Comparison of ENCODE assay signal across 20 cellular contexts in genomic region chr18:40852406-40852805, GRCh38.
"Had no signal": no experiment of that assay in that cellular context is flagged by ENCODE, and none has a peak within 500 bp of the region (broad histone marks: within the 10 kb centered on the region; RNA-seq: fewer than 3 reads in every experiment).

No MANE protein-coding gene starts in this region.

- H3K9me3 ChIP-seq: adrenal gland, colonic mucosa, esophagus squamous epithelium, right atrium auricular region, thyroid gland had no signal

- H3K4me1 ChIP-seq: adrenal gland, colonic mucosa, esophagus squamous epithelium, right atrium auricular region had no signal

- DNase-seq: activated CD4-positive, alpha-beta memory T cell treated with anti-CD3 and anti-CD28 coated beads for 36 hours; activated CD4-positive, alpha-beta T cell treated with anti-CD3 and anti-CD28 coated beads for 36 hours; activated CD8-positive, alpha-beta memory T cell treated with anti-CD3 and anti-CD28 coated beads, Interleukin-2, amount 10 ng/mL, durations not matched to agents 7 days and 5 days; activated naive CD4-positive, alpha-beta T cell treated with anti-CD3 and anti-CD28 coated beads, Interleukin-2, amount 50 U/mL, for 16 hours; activated T-cell treated with anti-CD3 and anti-CD28 coated beads, Interleukin-2, amount 50 U/mL, for 1 hour; adrenal gland; central memory CD4-positive, alpha-beta T cell; colonic mucosa; esophagus squamous epithelium; hypothalamus; nucleus accumbens; stimulated activated CD4-positive, alpha-beta T cell treated with anti-CD3 and anti-CD28 coated beads, Interleukin-2, amount 100 ng/mL, for 48 hours; stimulated activated naive B cell treated with anti-CD40 and anti-IgM and Interleukin-4, amounts not matched to agents 10 μg/mL and 1 μg/mL and 100 μg/mL, for 72 hours; thyroid gland had no signal

- FAIRE-seq: endometrium, urothelium cell line had no signal

- H3K27ac ChIP-seq: adrenal gland, colonic mucosa, esophagus squamous epithelium, right atrium auricular region, thyroid gland, VCaP had no signal

- H3K27ac Mint-ChIP-seq: activated CD4-positive, alpha-beta memory T cell treated with anti-CD3 and anti-CD28 coated beads for 36 hours; activated CD4-positive, alpha-beta T cell treated with anti-CD3 and anti-CD28 coated beads for 36 hours; activated CD8-positive, alpha-beta memory T cell treated with anti-CD3 and anti-CD28 coated beads, Interleukin-2, amount 10 ng/mL, durations not matched to agents 7 days and 5 days; activated T-helper 2 cell treated with anti-CD3 and anti-CD28 coated beads, Interferon-gamma antibody, Interleukin-2, Interleukin-4, amounts not matched to agents 10 μg/mL and 5 μg/mL and 100 μg/mL, durations not matched to agents 14 hours and 24 hours and 36 hours; natural killer cell treated with Interleukin-12 subunit alpha and Interleukin-12 subunit beta and Interleukin-15 and Interleukin-18, amount 100 ng/mL, for 72 hours; stimulated activated naive B cell treated with anti-CD40 and anti-IgM and Interleukin-4, amounts not matched to agents 10 μg/mL and 1 μg/mL and 100 μg/mL, for 72 hours had no signal

- H3K27me3 ChIP-seq: adrenal gland, colonic mucosa, esophagus squamous epithelium, right atrium auricular region, thyroid gland had no signal

- H3K4me1 Mint-ChIP-seq: activated CD4-positive, alpha-beta T cell treated with anti-CD3 and anti-CD28 coated beads for 36 hours; activated CD8-positive, alpha-beta memory T cell treated with anti-CD3 and anti-CD28 coated beads, Interleukin-2, amount 10 ng/mL, durations not matched to agents 7 days and 5 days; stimulated activated naive B cell treated with anti-CD40 and anti-IgM and Interleukin-4, amounts not matched to agents 10 μg/mL and 1 μg/mL and 100 μg/mL, for 72 hours had no signal

- H3K36me3 ChIP-seq: adrenal gland, colonic mucosa, esophagus squamous epithelium, right atrium auricular region, thyroid gland had no signal

- H3K36me3 Mint-ChIP-seq: activated CD4-positive, alpha-beta memory T cell treated with anti-CD3 and anti-CD28 coated beads for 36 hours; activated CD8-positive, alpha-beta memory T cell treated with anti-CD3 and anti-CD28 coated beads, Interleukin-2, amount 10 ng/mL, durations not matched to agents 7 days and 5 days; natural killer cell treated with Interleukin-12 subunit alpha and Interleukin-12 subunit beta and Interleukin-15 and Interleukin-18, amount 100 ng/mL, for 72 hours; stimulated activated naive B cell treated with anti-CD40 and anti-IgM and Interleukin-4, amounts not matched to agents 10 μg/mL and 1 μg/mL and 100 μg/mL, for 72 hours had no signal

- H3K4me3 Mint-ChIP-seq: activated CD4-positive, alpha-beta memory T cell treated with anti-CD3 and anti-CD28 coated beads for 36 hours; activated CD4-positive, alpha-beta T cell treated with anti-CD3 and anti-CD28 coated beads for 36 hours; activated CD8-positive, alpha-beta memory T cell treated with anti-CD3 and anti-CD28 coated beads, Interleukin-2, amount 10 ng/mL, durations not matched to agents 7 days and 5 days; natural killer cell treated with Interleukin-12 subunit alpha and Interleukin-12 subunit beta and Interleukin-15 and Interleukin-18, amount 100 ng/mL, for 72 hours; stimulated activated naive B cell treated with anti-CD40 and anti-IgM and Interleukin-4, amounts not matched to agents 10 μg/mL and 1 μg/mL and 100 μg/mL, for 72 hours had no signal

- H3K27me3 Mint-ChIP-seq: activated CD4-positive, alpha-beta memory T cell treated with anti-CD3 and anti-CD28 coated beads for 36 hours; activated CD4-positive, alpha-beta T cell treated with anti-CD3 and anti-CD28 coated beads for 36 hours; activated CD8-positive, alpha-beta memory T cell treated with anti-CD3 and anti-CD28 coated beads, Interleukin-2, amount 10 ng/mL, durations not matched to agents 7 days and 5 days; natural killer cell treated with Interleukin-12 subunit alpha and Interleukin-12 subunit beta and Interleukin-15 and Interleukin-18, amount 100 ng/mL, for 72 hours; stimulated activated naive B cell treated with anti-CD40 and anti-IgM and Interleukin-4, amounts not matched to agents 10 μg/mL and 1 μg/mL and 100 μg/mL, for 72 hours had no signal

- H3K4me3 ChIP-seq: adrenal gland, colonic mucosa, esophagus squamous epithelium, right atrium auricular region, thyroid gland had no signal
